ENCODE assay signal across 15 cellular contexts in the genomic region with DNA sequence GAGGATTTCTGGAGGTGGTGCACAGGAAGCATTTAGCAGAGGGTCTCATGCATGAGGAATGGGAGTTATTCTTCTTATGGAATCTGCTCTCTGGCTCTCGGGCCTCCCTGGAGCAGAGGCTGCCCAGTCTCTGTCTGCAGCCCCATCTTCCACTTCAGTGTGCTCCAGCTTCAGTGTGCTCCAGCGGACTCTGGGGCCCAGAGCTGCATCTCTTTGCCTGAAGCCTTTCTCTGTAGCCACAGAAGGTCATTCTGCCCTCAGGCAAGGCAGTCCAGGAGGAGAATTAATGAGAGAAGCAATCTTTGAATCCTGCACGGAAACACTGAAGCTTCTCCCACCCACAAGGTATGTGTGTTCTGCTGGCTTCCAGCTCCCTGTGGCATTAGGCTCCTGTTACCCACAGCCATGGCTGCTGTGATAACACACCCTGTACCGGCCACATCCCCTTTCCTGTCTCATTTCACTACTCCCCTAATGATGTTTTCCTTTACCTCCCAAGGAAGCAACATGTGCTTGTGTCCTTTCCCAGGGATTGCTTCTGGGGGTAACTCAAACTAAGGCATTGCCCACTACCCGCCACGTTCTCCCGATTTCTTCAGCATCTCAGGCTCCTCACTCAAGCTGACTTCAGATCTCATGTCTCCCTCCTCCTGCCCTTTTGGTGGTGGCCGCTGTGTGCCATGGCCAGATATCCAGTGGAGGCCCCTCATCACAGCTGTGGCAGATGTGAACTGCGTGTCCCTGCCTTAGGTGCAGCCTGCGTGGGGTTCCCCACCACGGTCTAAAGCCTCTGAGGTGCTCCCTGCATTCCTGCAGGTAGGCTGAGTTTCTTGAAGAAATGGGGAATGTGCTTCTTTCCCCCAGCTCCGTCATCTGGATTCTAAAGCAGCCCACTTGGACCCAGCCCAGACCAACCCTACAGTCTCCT.
DNase-seq lines count a peak whose midpoint lies in the region; ATAC-seq and TF ChIP-seq lines count a peak whose summit lies in the region.
"Had no signal": no experiment of that assay in that cellular context is flagged by ENCODE, and none has a peak within 500 bp of the region (broad histone marks: within the 10 kb centered on the region; RNA-seq: fewer than 3 reads in every experiment).

No MANE protein-coding gene starts in this region.

- no peaks in the 10 kb centered on the region for H3K27me3 ChIP-seq in gastrocnemius medialis

- no peak for TF ChIP-seq POLR2A in gastrocnemius medialis (IDR thresholded peaks at IDR 0.05)

- H3K27me3 Mint-ChIP-seq in activated CD4-positive, alpha-beta T cell treated with anti-CD3 and anti-CD28 coated beads, Interleukin-2, amount 10 ng/mL, durations not matched to agents 24 days and 14 days = peaks cover 6% of the 10 kb centered on the region

- H3K36me3 ChIP-seq in gastrocnemius medialis = no peaks in the 10 kb centered on the region

- intact Hi-C loops in activated CD4-positive, alpha-beta T cell treated with anti-CD3 and anti-CD28 coated beads, Interleukin-2, amount 10 ng/mL, durations not matched to agents 24 days and 14 days (cut with micrococcal nuclease) = no loop called here
- intact Hi-C loops in gastrocnemius medialis (cut with DNase I; ENCODE audit: low total_unique reads) = loop anchor here (5.0 to 10.0 kb wide), 3 partner anchors 331 to 979 kb away; a partner anchor contains a TSS

- TF ChIP-seq CTCF in gastrocnemius medialis (IDR thresholded peaks at IDR 0.05 in 4 of 5, conservative IDR thresholded peaks at IDR 0.05 in 1 of 5) = no peak

- ATAC-seq in gastrocnemius medialis = no peak
- ATAC-seq: Right ventricle myocardium inferior had no signal

- in situ Hi-C loops in gastrocnemius medialis (cut with MboI; ENCODE audit: low sequenced_read_pairs in 4 of 4) = no loop called here

- no peaks in the 10 kb centered on the region for H3K36me3 Mint-ChIP-seq in activated CD4-positive, alpha-beta T cell treated with anti-CD3 and anti-CD28 coated beads, Interleukin-2, amount 10 ng/mL, durations not matched to agents 24 days and 14 days (ENCODE audit: low read depth)

- no peak overlapping the region for H3K27ac Mint-ChIP-seq in activated CD4-positive, alpha-beta T cell treated with anti-CD3 and anti-CD28 coated beads, Interleukin-2, amount 10 ng/mL, durations not matched to agents 24 days and 14 days

- no peak overlapping the region for H3K4me3 ChIP-seq in gastrocnemius medialis
- H3K4me3 ChIP-seq: GM23248 had no signal

- H3K9me3 Mint-ChIP-seq in activated CD4-positive, alpha-beta T cell treated with anti-CD3 and anti-CD28 coated beads, Interleukin-2, amount 10 ng/mL, durations not matched to agents 24 days and 14 days = no peaks in the 10 kb centered on the region

- DNase-seq in activated CD4-positive, alpha-beta T cell treated with anti-CD3 and anti-CD28 coated beads, Interleukin-2, amount 10 ng/mL, durations not matched to agents 24 days and 14 days = peak; percentile 46
- DNase-seq in activated CD4-positive, alpha-beta T cell treated with anti-CD3 and anti-CD28 coated beads for 4 hours = no peak
- DNase-seq in M059J (ENCODE audit: low read depth) = peak; percentile 65
- DNase-seq in islet precursor cell = peak; percentile 49
- no peak for DNase-seq in gastrocnemius medialis
- DNase-seq in HK-2 (ENCODE audit: unreplicated experiment) = no peak
- no peak for DNase-seq in activated naive CD4-positive, alpha-beta T cell treated with Interleukin-2 at 50 U/mL for 16 hours
- DNase-seq in NOMO-1 treated with dmso at 0.1 percent for 144 hours (lab: John Stamatoyannopoulos, UW; ENCODE audit: unreplicated experiment) = no peak
- DNase-seq: C1 segment of cervical spinal cord, DMS53, GM23248, KG1, NCI-H187 had no signal

- peak overlapping the region; percentile 84 to 97 (median 95) for H3K27ac ChIP-seq in gastrocnemius medialis
- H3K27ac ChIP-seq: 22Rv1, GM23248 had no signal

- peaks cover 47 to 60% of the 10 kb centered on the region in 2 donors for H3K4me1 ChIP-seq in gastrocnemius medialis

- no peak overlapping the region for H3K4me3 Mint-ChIP-seq in activated CD4-positive, alpha-beta T cell treated with anti-CD3 and anti-CD28 coated beads, Interleukin-2, amount 10 ng/mL, durations not matched to agents 24 days and 14 days

- no peaks in the 10 kb centered on the region for H3K4me1 Mint-ChIP-seq in activated CD4-positive, alpha-beta T cell treated with anti-CD3 and anti-CD28 coated beads, Interleukin-2, amount 10 ng/mL, durations not matched to agents 24 days and 14 days

- no peaks in the 10 kb centered on the region for H3K9me3 ChIP-seq in gastrocnemius medialis

Comparison
In these comparisons a context has a peak if more than half of its experiments do, and no peak if none do; other contexts are left out.
1. DNase-seq: peak in activated CD4-positive, alpha-beta T cell treated with anti-CD3 and anti-CD28 coated beads, Interleukin-2, amount 10 ng/mL, durations not matched to agents 24 days and 14 days (single experiment), M059J (single experiment) and islet precursor cell (single experiment); none in activated CD4-positive, alpha-beta T cell treated with anti-CD3 and anti-CD28 coated beads for 4 hours (0 of 2), gastrocnemius medialis (0 of 2), HK-2 (single experiment), activated naive CD4-positive, alpha-beta T cell treated with Interleukin-2 at 50 U/mL for 16 hours (single experiment) and NOMO-1 treated with dmso at 0.1 percent for 144 hours (single experiment).